ENCODE assay signal across 12 cellular contexts in the genomic region with DNA sequence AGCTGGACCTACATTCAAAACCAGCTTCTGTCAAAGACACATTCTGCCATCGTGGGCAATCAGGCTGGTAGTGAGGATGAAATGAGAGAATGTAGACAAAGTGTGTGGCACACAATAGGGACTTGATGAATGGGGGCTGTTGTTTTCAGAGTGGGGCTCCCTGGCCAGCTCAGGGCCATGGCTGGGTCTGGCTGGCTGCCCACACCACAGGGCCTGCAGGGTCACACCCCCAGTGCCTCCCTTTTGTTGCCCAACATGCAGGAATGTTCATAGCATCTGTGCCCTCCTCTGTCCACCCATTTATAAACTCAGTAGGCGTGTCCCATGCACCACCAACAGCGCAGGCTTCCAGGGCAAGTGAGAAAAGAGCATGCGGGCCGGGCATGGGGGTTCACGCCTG. TPM values are rescaled to one million over a fixed set of nuclear protein-coding genes. Genes with fewer than 3 reads are reported as not detected.
DNase-seq lines count a peak whose midpoint lies in the region; ATAC-seq and TF ChIP-seq lines count a peak whose summit lies in the region.
"Had no signal": no experiment of that assay in that cellular context is flagged by ENCODE, and none has a peak within 500 bp of the region (broad histone marks: within the 10 kb centered on the region; RNA-seq: fewer than 3 reads in every experiment).

No MANE protein-coding gene starts in this region.

- H3K27me3 Mint-ChIP-seq in Calu3 (ENCODE audit: unreplicated experiment) = no peaks in the 10 kb centered on the region
- no peaks in the 10 kb centered on the region for H3K27me3 Mint-ChIP-seq in activated T-helper 17 cell treated with anti-CD3 and anti-CD28 coated beads, Interleukin-2, amount 50 U/mL, for 72 hours
- peaks cover 4% of the 10 kb centered on the region for H3K27me3 Mint-ChIP-seq in endothelial cell (ENCODE audit: unreplicated experiment)
- H3K27me3 Mint-ChIP-seq: activated B cell treated with CpG ODN at 0.5 μM for 24 hours had no signal

- CTCF ChIA-PET in Calu3 (lab: Charles Lee) = interaction anchor here (0.9 kb wide), 1 partner anchor 60 kb away, joined by 5 read pairs; no protein-coding TSS in a partner anchor

- H3K27ac Mint-ChIP-seq in Calu3 (ENCODE audit: unreplicated experiment) = no peak overlapping the region
- H3K27ac Mint-ChIP-seq in activated T-helper 17 cell treated with anti-CD3 and anti-CD28 coated beads, Interleukin-2, amount 50 U/mL, for 72 hours = peak overlapping the region; percentile 81
- peak overlapping the region; percentile 18 for H3K27ac Mint-ChIP-seq in stimulated activated effector memory CD8-positive, alpha-beta T cell treated with anti-CD3 and anti-CD28 coated beads, Interleukin-12 subunit alpha, Interleukin-12 subunit beta, amount 100 ng/mL, for 72 hours
- no peak overlapping the region for H3K27ac Mint-ChIP-seq in endothelial cell (ENCODE audit: unreplicated experiment)
- H3K27ac Mint-ChIP-seq: activated B cell treated with CpG ODN at 0.5 μM for 24 hours had no signal

- H3K9me3 Mint-ChIP-seq in Calu3 (ENCODE audit: low read depth, unreplicated experiment) = no peaks in the 10 kb centered on the region
- H3K9me3 Mint-ChIP-seq in activated T-helper 17 cell treated with anti-CD3 and anti-CD28 coated beads, Interleukin-2, amount 50 U/mL, for 72 hours = no peaks in the 10 kb centered on the region
- no peaks in the 10 kb centered on the region for H3K9me3 Mint-ChIP-seq in stimulated activated effector memory CD8-positive, alpha-beta T cell treated with anti-CD3 and anti-CD28 coated beads, Interleukin-12 subunit alpha, Interleukin-12 subunit beta, amount 100 ng/mL, for 72 hours
- H3K9me3 Mint-ChIP-seq in endothelial cell (ENCODE audit: unreplicated experiment) = no peaks in the 10 kb centered on the region
- H3K9me3 Mint-ChIP-seq: activated B cell treated with CpG ODN at 0.5 μM for 24 hours had no signal

- DNase-seq in Calu3 (peak; percentile 55), hypothalamus (lab: John Stamatoyannopoulos, UW) (peak in 42 of 51 donors; percentile 17 to 90 (median 66)), NCI-H2029 treated with DMSO at 0.1 percent for 48 hours (lab: John Stamatoyannopoulos, UW) (no peak), endothelial cell (ENCODE audit: low spot score) (no peak)
- DNase-seq in stimulated activated effector memory CD8-positive, alpha-beta T cell treated with anti-CD3 and anti-CD28 coated beads, Interleukin-12 subunit alpha, Interleukin-12 subunit beta, amount 100 ng/mL, for 72 hours (ENCODE audit: low spot score in 2 of 2) = no peak
- no peak for DNase-seq in stimulated activated CD4-positive, alpha-beta T cell treated with anti-CD3 and anti-CD28 coated beads, Interleukin-4, amount 100 ng/mL, for 4 hours
- DNase-seq: activated B cell treated with CpG ODN at 0.5 μM for 24 hours; COR-L47; NCI-H526; stimulated activated CD8-positive, alpha-beta memory T cell treated with anti-CD3 and anti-CD28 coated beads, Interleukin-4, amount 100 ng/mL, for 48 hours had no signal

- intact Hi-C loops in Calu3 (cut with micrococcal nuclease; ENCODE audit: unreplicated experiment) = no loop called here

- ATAC-seq in activated T-helper 17 cell treated with anti-CD3 and anti-CD28 coated beads, Interleukin-2, amount 50 U/mL, for 72 hours (replicated peaks) = no peak
- ATAC-seq in stimulated activated effector memory CD8-positive, alpha-beta T cell treated with anti-CD3 and anti-CD28 coated beads, Interleukin-12 subunit alpha, Interleukin-12 subunit beta, amount 100 ng/mL, for 72 hours = no peak
- no peak for ATAC-seq in HG02759 (IDR thresholded peaks at IDR 0.05; ENCODE audit: unreplicated experiment)

- peaks cover 30% of the 10 kb centered on the region for H3K4me1 Mint-ChIP-seq in Calu3 (ENCODE audit: low read depth, unreplicated experiment)
- H3K4me1 Mint-ChIP-seq in activated T-helper 17 cell treated with anti-CD3 and anti-CD28 coated beads, Interleukin-2, amount 50 U/mL, for 72 hours = peaks cover 31% of the 10 kb centered on the region
- H3K4me1 Mint-ChIP-seq in stimulated activated effector memory CD8-positive, alpha-beta T cell treated with anti-CD3 and anti-CD28 coated beads, Interleukin-12 subunit alpha, Interleukin-12 subunit beta, amount 100 ng/mL, for 72 hours = peaks cover 56% of the 10 kb centered on the region
- H3K4me1 Mint-ChIP-seq in endothelial cell (ENCODE audit: unreplicated experiment) = peaks cover 46% of the 10 kb centered on the region

- no TSS peak for BruUV-seq in Calu3 (replicated peaks; lab: Mats Ljungman, UMichigan)

- H3K36me3 Mint-ChIP-seq in Calu3 (ENCODE audit: insufficient read depth, unreplicated experiment) = no peaks in the 10 kb centered on the region
- H3K36me3 Mint-ChIP-seq in activated T-helper 17 cell treated with anti-CD3 and anti-CD28 coated beads, Interleukin-2, amount 50 U/mL, for 72 hours (ENCODE audit: low read depth) = peaks cover 29% of the 10 kb centered on the region
- peaks cover under 1% of the 10 kb centered on the region for H3K36me3 Mint-ChIP-seq in stimulated activated effector memory CD8-positive, alpha-beta T cell treated with anti-CD3 and anti-CD28 coated beads, Interleukin-12 subunit alpha, Interleukin-12 subunit beta, amount 100 ng/mL, for 72 hours
- peaks cover 7% of the 10 kb centered on the region for H3K36me3 Mint-ChIP-seq in endothelial cell (ENCODE audit: low read depth, unreplicated experiment)

- no peak for TF ChIP-seq CTCF in Calu3 (IDR thresholded peaks at IDR 0.05; ENCODE audit: unreplicated experiment)
- no peak for TF ChIP-seq CTCF in endothelial cell (IDR thresholded peaks at IDR 0.05; ENCODE audit: unreplicated experiment)

- no peak overlapping the region for H3K4me3 Mint-ChIP-seq in Calu3 (ENCODE audit: low read depth, unreplicated experiment)
- peak overlapping the region; percentile 6 for H3K4me3 Mint-ChIP-seq in activated T-helper 17 cell treated with anti-CD3 and anti-CD28 coated beads, Interleukin-2, amount 50 U/mL, for 72 hours
- H3K4me3 Mint-ChIP-seq in stimulated activated effector memory CD8-positive, alpha-beta T cell treated with anti-CD3 and anti-CD28 coated beads, Interleukin-12 subunit alpha, Interleukin-12 subunit beta, amount 100 ng/mL, for 72 hours = no peak overlapping the region
- H3K4me3 Mint-ChIP-seq in endothelial cell (ENCODE audit: unreplicated experiment) = no peak overlapping the region
- H3K4me3 Mint-ChIP-seq: activated B cell treated with CpG ODN at 0.5 μM for 24 hours had no signal

RNA-seq across cellular contexts. Expression of gene ECE1, which starts 20.8 kb away (rescaled TPM):
- total RNA-seq in Calu3 (2022) (83.0 and 101 TPM in 2 replicates), endothelial cell (ENCODE audit: unreplicated experiment) (328 TPM)
- 100 to 1,000 TPM in 1 of 2 donors, 10 to 100 TPM in 1; 75.4 to 219 TPM for total RNA-seq in activated T-helper 17 cell treated with anti-CD3 and anti-CD28 coated beads, Interleukin-2, amount 50 U/mL, for 72 hours

Comparison
In these comparisons a context has a peak if more than half of its experiments do, and no peak if none do; other contexts are left out.
1. DNase-seq: peak in Calu3 (single experiment) and hypothalamus (42 of 51); none in stimulated activated effector memory CD8-positive, alpha-beta T cell treated with anti-CD3 and anti-CD28 coated beads, Interleukin-12 subunit alpha, Interleukin-12 subunit beta, amount 100 ng/mL, for 72 hours (0 of 2), NCI-H2029 treated with DMSO at 0.1 percent for 48 hours (single experiment), stimulated activated CD4-positive, alpha-beta T cell treated with anti-CD3 and anti-CD28 coated beads, Interleukin-4, amount 100 ng/mL, for 4 hours (0 of 2) and endothelial cell (single experiment).
2. H3K27ac Mint-ChIP-seq: peak in activated T-helper 17 cell treated with anti-CD3 and anti-CD28 coated beads, Interleukin-2, amount 50 U/mL, for 72 hours (single experiment) and stimulated activated effector memory CD8-positive, alpha-beta T cell treated with anti-CD3 and anti-CD28 coated beads, Interleukin-12 subunit alpha, Interleukin-12 subunit beta, amount 100 ng/mL, for 72 hours (single experiment); none in Calu3 (single experiment) and endothelial cell (single experiment).